Comparison of ENCODE assay signal across 32 cellular contexts in the genomic region with DNA sequence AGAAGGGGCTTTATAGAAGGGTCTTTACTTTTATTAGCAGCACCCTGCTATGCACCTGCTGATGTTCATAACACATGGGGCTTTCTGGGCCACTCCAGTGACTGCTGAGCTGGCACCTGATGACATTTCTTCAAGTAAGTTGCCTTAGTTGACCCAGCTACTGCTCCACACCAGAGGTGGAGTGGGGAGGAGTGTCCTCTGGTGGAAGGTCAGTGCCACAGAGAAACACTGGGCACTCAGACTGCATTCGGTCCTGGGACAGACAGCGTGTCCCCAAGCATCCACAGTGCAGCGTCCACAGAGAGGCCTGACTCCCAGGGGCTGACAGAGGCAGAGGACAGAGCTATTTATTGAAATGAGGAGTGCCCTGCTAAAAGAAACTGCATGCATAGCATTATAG.
"Had no signal": no experiment of that assay in that cellular context is flagged by ENCODE, and none has a peak within 500 bp of the region (broad histone marks: within the 10 kb centered on the region; RNA-seq: fewer than 3 reads in every experiment).

No MANE protein-coding gene starts in this region.

- ATAC-seq: activated naive CD8-positive, alpha-beta T cell treated with anti-CD3 and anti-CD28 coated beads, Interleukin-2, amount 50 U/mL, for 24 hours had no signal

- DNase-seq: activated B cell treated with CpG ODN at 0.5 μM for 24 hours; activated CD4-positive, alpha-beta memory T cell treated with anti-CD3 and anti-CD28 coated beads for 36 hours; activated CD4-positive, alpha-beta T cell treated with anti-CD3 and anti-CD28 coated beads for 4 hours; activated CD4-positive, alpha-beta T cell treated with anti-CD3 and anti-CD28 coated beads, Interleukin-2, amount 50 U/mL, for 1 hour; activated CD4-positive, CD25-positive, alpha-beta regulatory T cell treated with anti-CD3 and anti-CD28 coated beads, Interleukin-2, amount 50 U/mL, for 72 hours; activated CD8-positive, alpha-beta memory T cell treated with anti-CD3 and anti-CD28 coated beads, Interleukin-2, amount 50 U/mL, for 4 hours; activated effector memory CD4-positive, alpha-beta T cell treated with Interleukin-2 at 50 U/mL for 16 hours; activated naive CD4-positive, alpha-beta T cell treated with anti-CD3 and anti-CD28 coated beads, Interleukin-2, amount 10 ng/mL, durations not matched to agents 7 days and 5 days; activated naive CD8-positive, alpha-beta T cell treated with anti-CD3 and anti-CD28 coated beads, Interleukin-2, amount 50 U/mL, for 24 hours; activated T-cell treated with anti-CD3 and anti-CD28 coated beads for 4 hours; activated T-cell treated with anti-CD3 and anti-CD28 coated beads, Interleukin-2, amount 50 U/mL, for 48 hours; anterior cingulate cortex; brain microvascular endothelial cell; central memory CD4-positive, alpha-beta T cell; NCI-H1092 treated with DMSO at 0.1 percent for 48 hours; NCI-H1417; NCI-H146; NCI-H187; NCI-H2029 treated with DMSO at 0.1 percent for 48 hours; NCI-H2107; NCI-H2171; NCI-H510A; NCI-H526; NCI-H748 treated with DMSO at 0.1 percent for 48 hours; NK-92 treated with Interleukin-12 subunit alpha and Interleukin-12 subunit beta, amount 100 ng/mL, for 24 hours; OCI-M1; SIG-M5; SW 1271; T-helper 1 cell; T-helper 2 cell; T-helper 9 cell had no signal

- H3K27ac ChIP-seq: brain microvascular endothelial cell, VCaP had no signal

- H3K27me3 ChIP-seq: brain microvascular endothelial cell had no signal

- H3K36me3 ChIP-seq: brain microvascular endothelial cell had no signal
